28 cellular contexts compared by ENCODE assay signal in genomic region chr17:1894753-1895339, GRCh38.
DNase-seq lines count a peak whose midpoint lies in the region; ATAC-seq, FAIRE-seq and TF ChIP-seq lines count a peak whose summit lies in the region.
"Had no signal": no experiment of that assay in that cellular context is flagged by ENCODE, and none has a peak within 500 bp of the region (broad histone marks: within the 10 kb centered on the region; RNA-seq: fewer than 3 reads in every experiment).

No MANE protein-coding gene starts in this region.

- H3K9me3 ChIP-seq in Caco-2 (no peaks in the 10 kb centered on the region), PC-9 (ENCODE audit: insufficient read depth, low read depth) (no peaks in the 10 kb centered on the region), esophagus muscularis mucosa (no peaks in the 10 kb centered on the region), WERI-Rb-1 (ENCODE audit: severe bottlenecking) (no peaks in the 10 kb centered on the region)
- H3K9me3 ChIP-seq: BLaER1 treated with 17β-estradiol and CSF1 and Interleukin-3, amounts not matched to agents 10 nM and 100 nM; SJCRH30 had no signal

- H3K9me2 ChIP-seq in PC-9 (ENCODE audit: insufficient read depth) = no peaks in the 10 kb centered on the region

- TF ChIP-seq CTCF in Caco-2 (IDR thresholded peaks at IDR 0.05; ENCODE audit: insufficient read depth in 1 of 2, low read depth in 1 of 2, low read length in 1 of 2, severe bottlenecking in 1 of 2, unreplicated experiment in 1 of 2) (no peak), PC-9 (conservative IDR thresholded peaks at IDR 0.05) (no peak), bronchial epithelial cell (IDR thresholded peaks at IDR 0.05; ENCODE audit: insufficient read depth, low read length, severe bottlenecking) (no peak), esophagus muscularis mucosa (IDR thresholded peaks at IDR 0.05) (no peak), WERI-Rb-1 (IDR thresholded peaks at IDR 0.05; ENCODE audit: low read depth, low read length) (no peak)

- H3K27ac Mint-ChIP-seq in Caco-2 (ENCODE audit: unreplicated experiment) = peak overlapping the region; percentile 58
- no peak overlapping the region for H3K27ac Mint-ChIP-seq in stimulated activated naive CD8-positive, alpha-beta T cell treated with anti-CD3 and anti-CD28 coated beads, Interleukin-15, amount 100 ng/mL, for 72 hours
- H3K27ac Mint-ChIP-seq in activated T-cell treated with anti-CD3 and anti-CD28 coated beads, Interleukin-2, amount 50 U/mL, for 72 hours = no peak overlapping the region
- H3K27ac Mint-ChIP-seq: IgD-negative memory B cell had no signal

- peaks cover 72% of the 10 kb centered on the region for H3K36me3 Mint-ChIP-seq in Caco-2 (ENCODE audit: insufficient read depth, unreplicated experiment)
- H3K36me3 Mint-ChIP-seq in activated T-cell treated with anti-CD3 and anti-CD28 coated beads, Interleukin-2, amount 50 U/mL, for 72 hours (ENCODE audit: insufficient read depth in 2 of 2) = peaks cover 8 to 37% of the 10 kb centered on the region in 2 donors

- no peak for TF ChIP-seq POLR2A in esophagus muscularis mucosa (IDR thresholded peaks at IDR 0.05; ENCODE audit: low read depth)

- DNase-seq in Caco-2 (no peak), PC-9 (peak; percentile 40 to 48), bronchial epithelial cell (ENCODE audit: low read depth) (peak; percentile 28), posterior vena cava (ENCODE audit: low spot score) (peak; percentile 40), esophagus muscularis mucosa (ENCODE audit: extremely low spot score) (no peak), WERI-Rb-1 (no peak)
- no peak for DNase-seq in stimulated activated naive CD8-positive, alpha-beta T cell treated with anti-CD3 and anti-CD28 coated beads, Interleukin-15, amount 100 ng/mL, for 72 hours
- no peak for DNase-seq in activated T-cell treated with anti-CD3 and anti-CD28 coated beads, Interleukin-2, amount 50 U/mL, for 72 hours
- DNase-seq: AML-193; CD4-positive, alpha-beta memory T cell; COR-L47; GDM1; NCI-H1048; NCI-H1417 treated with DMSO at 0.1 percent for 48 hours; NCI-H1694 treated with DMSO at 0.1 percent for 48 hours; NCI-H2081; NCI-H226; NCI-H510A; NCI-H69; SJCRH30 had no signal

- peaks cover 7% of the 10 kb centered on the region for H3K4me1 Mint-ChIP-seq in Caco-2 (ENCODE audit: low read depth, unreplicated experiment)
- no peaks in the 10 kb centered on the region for H3K4me1 Mint-ChIP-seq in stimulated activated naive CD8-positive, alpha-beta T cell treated with anti-CD3 and anti-CD28 coated beads, Interleukin-15, amount 100 ng/mL, for 72 hours
- peaks cover 7% of the 10 kb centered on the region for H3K4me1 Mint-ChIP-seq in activated T-cell treated with anti-CD3 and anti-CD28 coated beads, Interleukin-2, amount 50 U/mL, for 72 hours (ENCODE audit: low read depth)

- no peak overlapping the region for H3K4me3 Mint-ChIP-seq in Caco-2 (ENCODE audit: unreplicated experiment)
- no peak overlapping the region for H3K4me3 Mint-ChIP-seq in stimulated activated naive CD8-positive, alpha-beta T cell treated with anti-CD3 and anti-CD28 coated beads, Interleukin-15, amount 100 ng/mL, for 72 hours
- H3K4me3 Mint-ChIP-seq in activated T-cell treated with anti-CD3 and anti-CD28 coated beads, Interleukin-2, amount 50 U/mL, for 72 hours = no peak overlapping the region
- H3K4me3 Mint-ChIP-seq: CD4-positive, alpha-beta memory T cell; IgD-negative memory B cell had no signal

- peaks cover 4% of the 10 kb centered on the region for H3K36me3 ChIP-seq in Caco-2 (ENCODE audit: control insufficient read depth, insufficient read depth, low read length)
- peaks cover 9% of the 10 kb centered on the region; the same call in 1 of the 2 replicates for H3K36me3 ChIP-seq in PC-9 (ENCODE audit: low read depth)
- H3K36me3 ChIP-seq in bronchial epithelial cell (ENCODE audit: control insufficient read depth, insufficient read depth, low read length) = peaks cover 18% of the 10 kb centered on the region
- H3K36me3 ChIP-seq in esophagus muscularis mucosa = peaks cover 30 to 95% (median 91%) of the 10 kb centered on the region in 4 donors
- H3K36me3 ChIP-seq in WERI-Rb-1 = peaks cover 85% of the 10 kb centered on the region

- H4K20me1 ChIP-seq in PC-9 (ENCODE audit: insufficient read depth) = no peaks in the 10 kb centered on the region

- H3F3A ChIP-seq in PC-9 (ENCODE audit: insufficient read depth, low read depth) = peaks cover 17% of the 10 kb centered on the region

- POLR2A ChIA-PET in Caco-2 (lab: Charles Lee) (no interaction called here), PC-9 (lab: Charles Lee; ENCODE audit: unreplicated experiment) (interaction anchor here (0.6 kb wide), 3 partner anchors 9 to 211 kb away, joined by 3 to 26 read pairs (median 9); no protein-coding TSS in a partner anchor)

- ATAC-seq in stimulated activated naive CD8-positive, alpha-beta T cell treated with anti-CD3 and anti-CD28 coated beads, Interleukin-15, amount 100 ng/mL, for 72 hours = no peak
- no peak for ATAC-seq in activated T-cell treated with anti-CD3 and anti-CD28 coated beads, Interleukin-2, amount 50 U/mL, for 72 hours (replicated peaks in 1 of 2)
- ATAC-seq: HCT116, Right ventricle myocardium inferior, SK-N-SH treated with all-trans-retinoic acid at 6 μM for 48 hours had no signal

- no peak overlapping the region for H3K4me2 ChIP-seq in PC-9
- H3K4me2 ChIP-seq: BLaER1 treated with 17β-estradiol and CSF1 and Interleukin-3, amounts not matched to agents 10 nM and 100 nM had no signal

- CTCF ChIA-PET in Caco-2 (lab: Charles Lee) (interaction anchor here (0.6 to 1.4 kb wide), 2 partner anchors 14 to 17 kb away, joined by 3 read pairs; no protein-coding TSS in a partner anchor), PC-9 (lab: Charles Lee) (interaction anchor here (0.7 kb wide), 1 partner anchor 245 kb away, joined by 3 read pairs; the partner anchor contains the start of gene RILP)

- no peak overlapping the region for H2AFZ ChIP-seq in PC-9

- H3K4me1 ChIP-seq in Caco-2 (peaks cover 7% of the 10 kb centered on the region; the same call in 1 of the 2 replicates), PC-9 (replicated peaks; ENCODE audit: insufficient read depth) (peaks cover 10% of the 10 kb centered on the region), esophagus muscularis mucosa (no peaks in the 10 kb centered on the region)
- H3K4me1 ChIP-seq: BLaER1 treated with 17β-estradiol and CSF1 and Interleukin-3, amounts not matched to agents 10 nM and 100 nM; SJCRH30 had no signal

- no peaks in the 10 kb centered on the region for H3K27me3 ChIP-seq in Caco-2 (replicated peaks; ENCODE audit: control insufficient read depth, insufficient read depth, low read length)
- H3K27me3 ChIP-seq in PC-9 (ENCODE audit: insufficient read depth, low read depth) = no peaks in the 10 kb centered on the region
- H3K27me3 ChIP-seq in bronchial epithelial cell (ENCODE audit: control insufficient read depth, insufficient read depth, low read length) = no peaks in the 10 kb centered on the region
- H3K27me3 ChIP-seq in esophagus muscularis mucosa = no peaks in the 10 kb centered on the region
- H3K27me3 ChIP-seq in WERI-Rb-1 (ENCODE audit: insufficient read depth, low read depth, severe bottlenecking) = no peaks in the 10 kb centered on the region
- H3K27me3 ChIP-seq: BLaER1 treated with 17β-estradiol and CSF1 and Interleukin-3, amounts not matched to agents 10 nM and 100 nM; SJCRH30 had no signal

- H3K27me3 Mint-ChIP-seq in Caco-2 (ENCODE audit: insufficient read depth, unreplicated experiment) = no peaks in the 10 kb centered on the region
- no peaks in the 10 kb centered on the region for H3K27me3 Mint-ChIP-seq in stimulated activated naive CD8-positive, alpha-beta T cell treated with anti-CD3 and anti-CD28 coated beads, Interleukin-15, amount 100 ng/mL, for 72 hours
- H3K27me3 Mint-ChIP-seq in activated T-cell treated with anti-CD3 and anti-CD28 coated beads, Interleukin-2, amount 50 U/mL, for 72 hours (ENCODE audit: low read depth) = no peaks in the 10 kb centered on the region
- H3K27me3 Mint-ChIP-seq: CD4-positive, alpha-beta memory T cell; IgD-negative memory B cell had no signal

- 93% methylated on average over 7 of the region's 7 CpGs for WGBS in esophagus muscularis mucosa

- H3K4me3 ChIP-seq in Caco-2 (ENCODE audit: low read depth, low read length) (no peak overlapping the region), PC-9 (no peak overlapping the region), bronchial epithelial cell (ENCODE audit: low read depth, low read length) (no peak overlapping the region), esophagus muscularis mucosa (no peak overlapping the region), WERI-Rb-1 (ENCODE audit: low read depth, low read length) (no peak overlapping the region)
- H3K4me3 ChIP-seq: BLaER1 treated with 17β-estradiol and CSF1 and Interleukin-3, amounts not matched to agents 10 nM and 100 nM; SJCRH30 had no signal

- no peak for FAIRE-seq in bronchial epithelial cell (lab: Jason Lieb, UNC)
- FAIRE-seq: A204.1, GM12892 had no signal

- TF ChIP-seq EP300 in esophagus muscularis mucosa (IDR thresholded peaks at IDR 0.05) = no peak

- no peak overlapping the region for H3K27ac ChIP-seq in PC-9
- no peak overlapping the region for H3K27ac ChIP-seq in esophagus muscularis mucosa (replicated peaks in 1 of 4)
- no peak overlapping the region for H3K27ac ChIP-seq in WERI-Rb-1
- H3K27ac ChIP-seq: BLaER1 treated with 17β-estradiol and CSF1 and Interleukin-3, amounts not matched to agents 10 nM and 100 nM; HL-60; SJCRH30 had no signal

- intact Hi-C loops in Caco-2 (cut with micrococcal nuclease; ENCODE audit: unreplicated experiment) = no loop called here
- intact Hi-C loops in PC-9 (cut with micrococcal nuclease; ENCODE audit: unreplicated experiment) = loop anchor here (10.0 kb wide), 1 partner anchor 390 kb away; no protein-coding TSS in a partner anchor
- intact Hi-C loops in posterior vena cava (cut with DNase I) = no loop called here
- intact Hi-C loops in esophagus muscularis mucosa (cut with DNase I) = no loop called here

- H3K79me2 ChIP-seq in PC-9 (ENCODE audit: low read depth) = no peaks in the 10 kb centered on the region

- H3K9me3 Mint-ChIP-seq in Caco-2 (ENCODE audit: unreplicated experiment) = no peaks in the 10 kb centered on the region
- H3K9me3 Mint-ChIP-seq in stimulated activated naive CD8-positive, alpha-beta T cell treated with anti-CD3 and anti-CD28 coated beads, Interleukin-15, amount 100 ng/mL, for 72 hours = no peaks in the 10 kb centered on the region
- H3K9me3 Mint-ChIP-seq in activated T-cell treated with anti-CD3 and anti-CD28 coated beads, Interleukin-2, amount 50 U/mL, for 72 hours = no peaks in the 10 kb centered on the region
- H3K9me3 Mint-ChIP-seq: CD4-positive, alpha-beta memory T cell; IgD-negative memory B cell had no signal

- no TSS peak for BruUV-seq in Caco-2 (replicated peaks; lab: Mats Ljungman, UMichigan)
- no TSS peak for BruUV-seq in PC-9 (replicated peaks; lab: Mats Ljungman, UMichigan)

Comparison
In these comparisons a context has a peak if more than half of its experiments do, and no peak if none do; other contexts are left out.
1. DNase-seq: peak in PC-9 (2 of 2), bronchial epithelial cell (single experiment) and posterior vena cava (single experiment); none in Caco-2 (0 of 2), esophagus muscularis mucosa (single experiment), stimulated activated naive CD8-positive, alpha-beta T cell treated with anti-CD3 and anti-CD28 coated beads, Interleukin-15, amount 100 ng/mL, for 72 hours (0 of 2), WERI-Rb-1 (single experiment) and activated T-cell treated with anti-CD3 and anti-CD28 coated beads, Interleukin-2, amount 50 U/mL, for 72 hours (0 of 2).